In the genomic region with DNA sequence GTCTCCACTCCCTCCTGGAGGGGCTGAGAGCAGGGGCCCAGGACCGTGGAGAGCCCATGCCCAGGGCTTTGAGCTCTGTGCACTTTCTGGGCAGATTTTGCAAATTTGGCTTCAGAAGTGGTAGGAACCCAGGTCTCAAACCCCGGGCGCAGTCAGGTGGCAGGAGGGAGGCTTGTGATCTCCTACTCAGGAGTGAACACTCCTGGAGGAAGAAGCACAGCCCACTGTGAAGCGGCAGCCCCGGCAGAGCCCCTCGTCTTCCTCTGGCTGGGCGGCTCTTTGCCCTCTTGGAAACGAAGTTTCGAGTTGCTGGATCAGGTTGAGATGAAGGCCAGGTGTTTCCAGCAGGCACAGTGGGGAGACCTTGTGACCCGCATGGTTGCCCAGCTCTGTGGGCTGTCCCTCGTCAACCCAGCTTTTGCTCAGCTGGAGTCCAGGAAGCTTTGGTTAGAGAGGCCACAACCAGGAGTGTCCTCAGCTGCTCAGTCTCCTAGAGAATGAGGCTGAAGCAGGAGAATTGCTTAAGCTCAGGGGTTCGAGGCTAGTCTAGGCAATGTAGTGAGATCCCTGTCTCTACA, we compare ENCODE assay signal across 15 cellular contexts. TPM values are rescaled to one million over a fixed set of nuclear protein-coding genes. Genes with fewer than 3 reads are reported as not detected.
"Had no signal": no experiment of that assay in that cellular context is flagged by ENCODE, and none has a peak within 500 bp of the region (broad histone marks: within the 10 kb centered on the region; RNA-seq: fewer than 3 reads in every experiment).

No MANE protein-coding gene starts in this region.

- H3K36me3 ChIP-seq: breast epithelium had no signal

- H3K27me3 ChIP-seq: breast epithelium, dorsolateral prefrontal cortex, testis had no signal

- H3K9me3 ChIP-seq: breast epithelium, testis had no signal

- H3K36me3 Mint-ChIP-seq: activated naive CD8-positive, alpha-beta T cell treated with anti-CD3 and anti-CD28 coated beads, Interleukin-2, amount 10 ng/mL, durations not matched to agents 7 days and 5 days had no signal

- H3K4me3 ChIP-seq: breast epithelium, dorsolateral prefrontal cortex, testis had no signal

- H3K27ac ChIP-seq: dorsolateral prefrontal cortex, testis had no signal

- H3K4me3 Mint-ChIP-seq: activated CD4-positive, alpha-beta memory T cell treated with anti-CD3 and anti-CD28 coated beads, Interleukin-2, amount 10 ng/mL, durations not matched to agents 7 days and 5 days; activated naive CD8-positive, alpha-beta T cell treated with anti-CD3 and anti-CD28 coated beads, Interleukin-2, amount 10 ng/mL, durations not matched to agents 7 days and 5 days; natural killer cell; stimulated activated naive CD8-positive, alpha-beta T cell treated with anti-CD3 and anti-CD28 coated beads, Interleukin-15, amount 100 ng/mL, for 72 hours had no signal

- H3K27ac Mint-ChIP-seq: activated CD4-positive, alpha-beta memory T cell treated with anti-CD3 and anti-CD28 coated beads, Interleukin-2, amount 10 ng/mL, durations not matched to agents 7 days and 5 days; activated naive CD8-positive, alpha-beta T cell treated with anti-CD3 and anti-CD28 coated beads, Interleukin-2, amount 10 ng/mL, durations not matched to agents 7 days and 5 days; natural killer cell; stimulated activated naive CD8-positive, alpha-beta T cell treated with anti-CD3 and anti-CD28 coated beads, Interleukin-15, amount 100 ng/mL, for 72 hours had no signal

- DNase-seq: activated CD4-positive, alpha-beta memory T cell treated with anti-CD3 and anti-CD28 coated beads, Interleukin-2, amount 10 ng/mL, durations not matched to agents 7 days and 5 days; activated CD4-positive, alpha-beta T cell treated with anti-CD3 and anti-CD28 coated beads for 1 hour; activated CD8-positive, alpha-beta memory T cell treated with anti-CD3 and anti-CD28 coated beads, Interleukin-2, amount 50 U/mL, for 4 hours; activated naive CD8-positive, alpha-beta T cell treated with anti-CD3 and anti-CD28 coated beads, Interleukin-2, amount 10 ng/mL, durations not matched to agents 7 days and 5 days; anterior cingulate cortex; dorsolateral prefrontal cortex; left cardiac atrium; natural killer cell; stimulated activated CD4-positive, alpha-beta T cell treated with anti-CD3 and anti-CD28 coated beads, Interleukin-4, amount 100 ng/mL, for 24 hours; stimulated activated naive CD8-positive, alpha-beta T cell treated with anti-CD3 and anti-CD28 coated beads, Interleukin-15, amount 100 ng/mL, for 72 hours; testis had no signal

RNA-seq across cellular contexts. Expression of a gene that starts 48.5 kb away (rescaled TPM):
- total RNA-seq: lung microvascular endothelial cell, osteocyte, renal cortical epithelial cell had no signal
